ENCODE assay signal across 24 cellular contexts in genomic region chr19:2242811-2243210, GRCh38. TPM values are rescaled to one million over a fixed set of nuclear protein-coding genes. Genes with fewer than 3 reads are reported as not detected.
DNase-seq lines count a peak whose midpoint lies in the region; ATAC-seq and TF ChIP-seq lines count a peak whose summit lies in the region.
"Had no signal": no experiment of that assay in that cellular context is flagged by ENCODE, and none has a peak within 500 bp of the region (broad histone marks: within the 10 kb centered on the region; RNA-seq: fewer than 3 reads in every experiment).

No MANE protein-coding gene starts in this region.

- POLR2A ChIA-PET in RWPE1 (lab: Yijun Ruan, JAX; ENCODE audit: low non-redundant PET) (no interaction called here), GM10248 (lab: Yijun Ruan, JAX) (no interaction called here)

- no peaks in the 10 kb centered on the region for H3K27me3 ChIP-seq in prostate gland (replicated peaks; ENCODE audit: insufficient read depth)
- H3K27me3 ChIP-seq: BE2C, gastrocnemius medialis had no signal

- CTCF ChIA-PET in RWPE1 (lab: Yijun Ruan, JAX) = no interaction called here
- CTCF ChIA-PET in GM10248 (lab: Yijun Ruan, JAX) = no interaction called here

- no peaks in the 10 kb centered on the region for H3K27me3 Mint-ChIP-seq in activated T-cell treated with anti-CD3 and anti-CD28 coated beads, Interleukin-2, amount 50 U/mL, for 72 hours (ENCODE audit: low read depth)
- H3K27me3 Mint-ChIP-seq in glutamatergic neuron (ENCODE audit: unreplicated experiment) = peaks cover 9% of the 10 kb centered on the region
- H3K27me3 Mint-ChIP-seq in stimulated activated memory B cell treated with anti-CD40 and anti-IgM and Interleukin-4, amounts not matched to agents 10 μg/mL and 1 μg/mL and 100 μg/mL, for 72 hours = no peaks in the 10 kb centered on the region
- H3K27me3 Mint-ChIP-seq: activated CD4-positive, alpha-beta T cell treated with anti-CD3 and anti-CD28 coated beads for 36 hours; activated naive CD8-positive, alpha-beta T cell treated with anti-CD3 and anti-CD28 coated beads, Interleukin-2, amount 10 ng/mL, durations not matched to agents 7 days and 5 days; stimulated activated naive CD8-positive, alpha-beta T cell treated with anti-CD3 and anti-CD28 coated beads, Interleukin-15, amount 100 ng/mL, for 72 hours had no signal

- H3K36me3 Mint-ChIP-seq in activated T-cell treated with anti-CD3 and anti-CD28 coated beads, Interleukin-2, amount 50 U/mL, for 72 hours (ENCODE audit: insufficient read depth in 2 of 2) = peaks cover 8 to 17% of the 10 kb centered on the region in 2 donors
- no peaks in the 10 kb centered on the region for H3K36me3 Mint-ChIP-seq in glutamatergic neuron (ENCODE audit: unreplicated experiment)
- H3K36me3 Mint-ChIP-seq in stimulated activated memory B cell treated with anti-CD40 and anti-IgM and Interleukin-4, amounts not matched to agents 10 μg/mL and 1 μg/mL and 100 μg/mL, for 72 hours = peaks cover 78% of the 10 kb centered on the region

- 91% methylated on average over 9 of the region's 9 CpGs for WGBS in prostate gland

- peaks cover 40 to 43% of the 10 kb centered on the region in 2 donors for H3K36me3 ChIP-seq in prostate gland

- H3K4me3 ChIP-seq in prostate gland = no peak overlapping the region
- H3K4me3 ChIP-seq: esophagus squamous epithelium, gastrocnemius medialis, tibial artery had no signal

- no peak overlapping the region for H3K4me3 Mint-ChIP-seq in activated T-cell treated with anti-CD3 and anti-CD28 coated beads, Interleukin-2, amount 50 U/mL, for 72 hours
- H3K4me3 Mint-ChIP-seq in glutamatergic neuron (ENCODE audit: unreplicated experiment) = peak overlapping the region; percentile 76
- H3K4me3 Mint-ChIP-seq in stimulated activated memory B cell treated with anti-CD40 and anti-IgM and Interleukin-4, amounts not matched to agents 10 μg/mL and 1 μg/mL and 100 μg/mL, for 72 hours = no peak overlapping the region
- H3K4me3 Mint-ChIP-seq: activated CD4-positive, alpha-beta T cell treated with anti-CD3 and anti-CD28 coated beads for 36 hours; activated naive CD8-positive, alpha-beta T cell treated with anti-CD3 and anti-CD28 coated beads, Interleukin-2, amount 10 ng/mL, durations not matched to agents 7 days and 5 days had no signal

- no peak for DNase-seq in activated T-cell treated with anti-CD3 and anti-CD28 coated beads, Interleukin-2, amount 50 U/mL, for 72 hours
- no peak for DNase-seq in activated T-cell treated with anti-CD3 and anti-CD28 coated beads, Interleukin-2, amount 50 U/mL, for 1 hour
- DNase-seq in RWPE1 (ENCODE audit: low spot score) (no peak), glutamatergic neuron (no peak), GM10248 (ENCODE audit: extremely low spot score) (no peak), NCI-H2171 treated with DMSO at 0.1 percent for 48 hours (lab: John Stamatoyannopoulos, UW) (no peak), prostate gland (ENCODE audit: low spot score) (no peak)
- DNase-seq: activated CD4-positive, alpha-beta T cell treated with anti-CD3 and anti-CD28 coated beads for 36 hours; activated CD8-positive, alpha-beta memory T cell treated with anti-CD3 and anti-CD28 coated beads for 24 hours; activated naive CD8-positive, alpha-beta T cell treated with anti-CD3 and anti-CD28 coated beads, Interleukin-2, amount 10 ng/mL, durations not matched to agents 7 days and 5 days; effector memory CD4-positive, alpha-beta T cell; esophagus squamous epithelium; gastrocnemius medialis; H7; KBM-7; NCI-H526 treated with DMSO at 0.1 percent for 48 hours; occipital lobe; stimulated activated CD4-positive, alpha-beta T cell treated with anti-CD3 and anti-CD28 coated beads, Interleukin-4, amount 100 ng/mL, for 24 hours; stimulated activated naive CD8-positive, alpha-beta T cell treated with anti-CD3 and anti-CD28 coated beads, Interleukin-15, amount 100 ng/mL, for 72 hours; tibial artery had no signal

- TF ChIP-seq CTCF in RWPE1 (conservative IDR thresholded peaks at IDR 0.05; ENCODE audit: low read depth) (no peak), glutamatergic neuron (IDR thresholded peaks at IDR 0.05; ENCODE audit: partially characterized antibody, unreplicated experiment) (no peak), GM10248 (IDR thresholded peaks at IDR 0.05; ENCODE audit: control extremely low read depth, extremely low read depth, low read depth, missing control alignments) (no peak), prostate gland (IDR thresholded peaks at IDR 0.05) (no peak)

- ATAC-seq in activated T-cell treated with anti-CD3 and anti-CD28 coated beads, Interleukin-2, amount 50 U/mL, for 72 hours (replicated peaks in 1 of 2) = no peak
- no peak for ATAC-seq in stimulated activated memory B cell treated with anti-CD40 and anti-IgM and Interleukin-4, amounts not matched to agents 10 μg/mL and 1 μg/mL and 100 μg/mL, for 72 hours
- ATAC-seq: activated CD4-positive, alpha-beta T cell treated with anti-CD3 and anti-CD28 coated beads for 36 hours; gastrocnemius medialis; Right ventricle myocardium inferior; stimulated activated naive CD8-positive, alpha-beta T cell treated with anti-CD3 and anti-CD28 coated beads, Interleukin-15, amount 100 ng/mL, for 72 hours had no signal

- no peaks in the 10 kb centered on the region for H3K9me3 Mint-ChIP-seq in activated T-cell treated with anti-CD3 and anti-CD28 coated beads, Interleukin-2, amount 50 U/mL, for 72 hours
- H3K9me3 Mint-ChIP-seq in glutamatergic neuron (ENCODE audit: unreplicated experiment) = peaks cover 11% of the 10 kb centered on the region
- no peaks in the 10 kb centered on the region for H3K9me3 Mint-ChIP-seq in stimulated activated memory B cell treated with anti-CD40 and anti-IgM and Interleukin-4, amounts not matched to agents 10 μg/mL and 1 μg/mL and 100 μg/mL, for 72 hours
- H3K9me3 Mint-ChIP-seq: activated naive CD8-positive, alpha-beta T cell treated with anti-CD3 and anti-CD28 coated beads, Interleukin-2, amount 10 ng/mL, durations not matched to agents 7 days and 5 days; stimulated activated naive CD8-positive, alpha-beta T cell treated with anti-CD3 and anti-CD28 coated beads, Interleukin-15, amount 100 ng/mL, for 72 hours had no signal

- H3K4me1 ChIP-seq in prostate gland (replicated peaks) = peaks cover 20% of the 10 kb centered on the region

- H3K27ac ChIP-seq in RWPE1 (peak overlapping the region; percentile 68), prostate gland (no peak overlapping the region)
- H3K27ac ChIP-seq: tibial artery had no signal

- peak overlapping the region; percentile 41 for H3K27ac Mint-ChIP-seq in activated T-cell treated with anti-CD3 and anti-CD28 coated beads, Interleukin-2, amount 50 U/mL, for 72 hours
- peak overlapping the region; percentile 85 for H3K27ac Mint-ChIP-seq in glutamatergic neuron (ENCODE audit: unreplicated experiment)
- H3K27ac Mint-ChIP-seq in stimulated activated memory B cell treated with anti-CD40 and anti-IgM and Interleukin-4, amounts not matched to agents 10 μg/mL and 1 μg/mL and 100 μg/mL, for 72 hours = peak overlapping the region; percentile 17
- H3K27ac Mint-ChIP-seq: activated CD4-positive, alpha-beta T cell treated with anti-CD3 and anti-CD28 coated beads for 36 hours; activated naive CD8-positive, alpha-beta T cell treated with anti-CD3 and anti-CD28 coated beads, Interleukin-2, amount 10 ng/mL, durations not matched to agents 7 days and 5 days had no signal

- intact Hi-C loops in prostate gland (cut with DNase I) = no loop called here

- H3K9me3 ChIP-seq in prostate gland = no peaks in the 10 kb centered on the region
- H3K9me3 ChIP-seq: BE2C, esophagus squamous epithelium, gastrocnemius medialis, tibial artery had no signal

- H3K4me1 Mint-ChIP-seq in activated T-cell treated with anti-CD3 and anti-CD28 coated beads, Interleukin-2, amount 50 U/mL, for 72 hours (ENCODE audit: low read depth) = peaks cover 44% of the 10 kb centered on the region
- H3K4me1 Mint-ChIP-seq in glutamatergic neuron (ENCODE audit: low read depth, unreplicated experiment) = peaks cover 23% of the 10 kb centered on the region
- H3K4me1 Mint-ChIP-seq in stimulated activated memory B cell treated with anti-CD40 and anti-IgM and Interleukin-4, amounts not matched to agents 10 μg/mL and 1 μg/mL and 100 μg/mL, for 72 hours = peaks cover 55% of the 10 kb centered on the region

- no peak for TF ChIP-seq POLR2A in prostate gland (IDR thresholded peaks at IDR 0.05)

RNA-seq across cellular contexts. Expression of gene SF3A2, which starts 6.2 kb away (rescaled TPM):
- total RNA-seq in activated T-cell treated with anti-CD3 and anti-CD28 coated beads, Interleukin-2, amount 50 U/mL, for 72 hours = 100 to 1,000 TPM; 146 to 147 TPM
- total RNA-seq in glutamatergic neuron (ENCODE audit: unreplicated experiment) = 101 TPM
- total RNA-seq in prostate gland = 100 to 1,000 TPM in 1 of 2 donors, 10 to 100 TPM in 1; 31.9 to 113 TPM

RNA-seq across cellular contexts. Expression of gene AMH, which starts 6.3 kb away (rescaled TPM):
- total RNA-seq in activated T-cell treated with anti-CD3 and anti-CD28 coated beads, Interleukin-2, amount 50 U/mL, for 72 hours = 1 to 10 TPM; 4.6 to 10.0 TPM
- total RNA-seq in glutamatergic neuron (ENCODE audit: unreplicated experiment) (11.0 TPM), prostate gland (100 to 1,000 TPM in 1 of 2 donors, under 1 TPM in 1; 0.46 to 160 TPM)
- total RNA-seq: occipital lobe had no signal

RNA-seq across cellular contexts. Expression of gene PLEKHJ1, which starts 6.7 kb away (rescaled TPM):
- total RNA-seq in activated T-cell treated with anti-CD3 and anti-CD28 coated beads, Interleukin-2, amount 50 U/mL, for 72 hours = 10 to 100 TPM; 67.4 to 92.7 TPM
- total RNA-seq in glutamatergic neuron (ENCODE audit: unreplicated experiment) = 164 TPM
- 10 to 100 TPM; 59.4 to 91.7 TPM for total RNA-seq in prostate gland

RNA-seq across cellular contexts. Expression of gene JSRP1, which starts 13.4 kb away (rescaled TPM):
- total RNA-seq in activated T-cell treated with anti-CD3 and anti-CD28 coated beads, Interleukin-2, amount 50 U/mL, for 72 hours = 1 to 10 TPM in 1 of 2 donors, under 1 TPM in 1; 0.72 to 1.6 TPM
- not detected for total RNA-seq in glutamatergic neuron (ENCODE audit: unreplicated experiment)
- total RNA-seq in prostate gland = under 1 TPM in 1 of 2 donors, not detected in 1; 0.96 TPM
- total RNA-seq: H7, lung microvascular endothelial cell, occipital lobe, Right ventricle myocardium inferior had no signal

RNA-seq across cellular contexts. Expression of gene PEAK3, which starts 39.2 kb away (rescaled TPM):
- under 1 TPM in 1 of 2 donors, not detected in 1; 0.09 TPM for total RNA-seq in activated T-cell treated with anti-CD3 and anti-CD28 coated beads, Interleukin-2, amount 50 U/mL, for 72 hours
- total RNA-seq in glutamatergic neuron (ENCODE audit: unreplicated experiment) (not detected), prostate gland (under 1 TPM; 0.27 to 0.80 TPM)
- total RNA-seq: activated CD4-positive, alpha-beta T cell treated with anti-CD3 and anti-CD28 coated beads for 36 hours; H7; occipital lobe had no signal

Comparison
In these comparisons a context has a peak if more than half of its experiments do, and no peak if none do; other contexts are left out.
1. H3K27ac Mint-ChIP-seq: peak in every context shown above with its lines; median percentile 85 in glutamatergic neuron; 41 in activated T-cell treated with anti-CD3 and anti-CD28 coated beads, Interleukin-2, amount 50 U/mL, for 72 hours; 17 in stimulated activated memory B cell treated with anti-CD40 and anti-IgM and Interleukin-4, amounts not matched to agents 10 μg/mL and 1 μg/mL and 100 μg/mL, for 72 hours.